ENCODE assay signal across 14 cellular contexts in genomic region chr11:46336781-46337180, GRCh38. TPM values are rescaled to one million over a fixed set of nuclear protein-coding genes. Genes with fewer than 3 reads are reported as not detected.
DNase-seq lines count a peak whose midpoint lies in the region; ATAC-seq, FAIRE-seq and TF ChIP-seq lines count a peak whose summit lies in the region.
"Had no signal": no experiment of that assay in that cellular context is flagged by ENCODE, and none has a peak within 500 bp of the region (broad histone marks: within the 10 kb centered on the region; RNA-seq: fewer than 3 reads in every experiment).

No MANE protein-coding gene starts in this region.

- no peaks in the 10 kb centered on the region for H3K79me2 ChIP-seq in HepG2 (ENCODE audit: insufficient read depth, low read length)

- DNase-seq in HepG2 (ENCODE audit: low spot score) (no peak), right lobe of liver (no peak), SIG-M5 treated with dmso at 0.1 percent for 504 hours (lab: John Stamatoyannopoulos, UW; ENCODE audit: unreplicated experiment) (peak; percentile 97), fibroblast of mammary gland (ENCODE audit: low read depth) (peak; percentile 81), GM03348 (ENCODE audit: low spot score) (no peak), erythroblast (lab: John Stamatoyannopoulos, UW) (no peak)
- DNase-seq: NCI-H2227 treated with DMSO at 0.1 percent for 48 hours, SHP77 treated with DMSO at 0.1 percent for 48 hours had no signal

- no peak for TF ChIP-seq RAD21 in HepG2 (CRISPR knock-in tag; IDR thresholded peaks at IDR 0.05)

- peaks cover 4% of the 10 kb centered on the region; the same call in 1 of the 2 replicates for H3K4me1 ChIP-seq in HepG2 (ENCODE audit: insufficient read depth, low read length)
- H3K4me1 ChIP-seq in right lobe of liver: peaks cover 0 to 6% (median 0%) of the 10 kb centered on the region in 4 donors

- CTCF ChIA-PET in HepG2 (lab: Yijun Ruan, JAX; ENCODE audit: low intra/inter-chr PET ratio, low total read pairs): no interaction called here

- WGBS in HepG2 (ENCODE audit: low lambda C conversion rate): 3% methylated on average over 9 of the region's 9 CpGs
- 64% methylated on average over 9 of the region's 9 CpGs for WGBS in right lobe of liver (ENCODE audit: insufficient coverage, low coverage, low lambda C conversion rate, missing lambda C conversion rate)

- POLR2A ChIA-PET in HepG2 (lab: Yijun Ruan, JAX): no interaction called here

- no peak for TF ChIP-seq CTCF in HepG2 (CRISPR knock-in tag; IDR thresholded peaks at IDR 0.05)
- TF ChIP-seq CTCF in right lobe of liver (IDR thresholded peaks at IDR 0.05): no peak
- TF ChIP-seq CTCF in fibroblast of mammary gland (conservative IDR thresholded peaks at IDR 0.05; ENCODE audit: control insufficient read depth, insufficient read depth, low read depth, low read length): no peak

- peaks cover 7% of the 10 kb centered on the region; the same call in 1 of the 2 replicates for H4K20me1 ChIP-seq in HepG2 (ENCODE audit: insufficient read depth, low read length)

- H3K4me2 ChIP-seq in HepG2 (ENCODE audit: low read depth, low read length): no peak overlapping the region

- H3K27ac ChIP-seq in HepG2 (ENCODE audit: extremely low read length, insufficient read depth, low read length) (no peak overlapping the region), right lobe of liver (no peak overlapping the region)
- H3K27ac ChIP-seq: cardiac muscle cell had no signal

- no TSS peak for BruUV-seq in HepG2 (replicated peaks; lab: Mats Ljungman, UMichigan)

- no peak overlapping the region for H2AFZ ChIP-seq in HepG2 (ENCODE audit: low read length)

- H3K4me3 ChIP-seq in HepG2 (replicated peaks in 1 of 3; ENCODE audit: insufficient read depth in 1 of 3, low read depth in 2 of 3, low read length in 3 of 3) (no peak overlapping the region), right lobe of liver (no peak overlapping the region), fibroblast of mammary gland (ENCODE audit: control insufficient read depth, low read depth, low read length) (no peak overlapping the region)
- H3K4me3 ChIP-seq: cardiac muscle cell had no signal

- ATAC-seq in HepG2: no peak
- no peak for ATAC-seq in right lobe of liver
- ATAC-seq in GM21526 (IDR thresholded peaks at IDR 0.05; ENCODE audit: low FRiP score, unreplicated experiment): no peak
- no peak for ATAC-seq in GM19324 (IDR thresholded peaks at IDR 0.05; ENCODE audit: low FRiP score, unreplicated experiment)
- ATAC-seq: stimulated activated memory B cell treated with anti-CD40 and anti-IgM and Interleukin-4, amounts not matched to agents 10 μg/mL and 1 μg/mL and 100 μg/mL, for 72 hours had no signal

- H3K27me3 ChIP-seq in HepG2 (ENCODE audit: control insufficient read depth in 1 of 2, insufficient read depth in 2 of 2, low read length in 2 of 2) (peaks cover 16 to 87% of the 10 kb centered on the region in 2 experiments), right lobe of liver (peaks cover 4 to 15% of the 10 kb centered on the region in 2 donors)

- no peaks in the 10 kb centered on the region for H3K36me3 ChIP-seq in HepG2 (replicated peaks in 1 of 2; ENCODE audit: control insufficient read depth in 1 of 2, insufficient read depth in 2 of 2, low read length in 2 of 2)
- H3K36me3 ChIP-seq in right lobe of liver: no peaks in the 10 kb centered on the region
- H3K36me3 ChIP-seq: cardiac muscle cell had no signal

- no peak overlapping the region for H3K9ac ChIP-seq in HepG2 (ENCODE audit: insufficient read depth, low read depth, low read length)

- TF ChIP-seq POLR2A in HepG2 (IDR thresholded peaks at IDR 0.05; ENCODE audit: insufficient read depth in 1 of 2, low read depth in 2 of 2, low read length in 2 of 2) (no peak), right lobe of liver (IDR thresholded peaks at IDR 0.05) (no peak), erythroblast (IDR thresholded peaks at IDR 0.05; ENCODE audit: low read length) (no peak)

- TF ChIP-seq EP300 in HepG2 (IDR thresholded peaks at IDR 0.05; ENCODE audit: low read depth in 2 of 2, low read length in 2 of 2) (no peak), HepG2 (CRISPR knock-in tag; IDR thresholded peaks at IDR 0.05; ENCODE audit: borderline replicate concordance) (no peak)

- H3K9me3 ChIP-seq in HepG2 (ENCODE audit: low read length) (no peaks in the 10 kb centered on the region), right lobe of liver (no peaks in the 10 kb centered on the region)

- in situ Hi-C loops in HepG2 (cut with HindIII; ENCODE audit: extremely low pct_ligation_motif_present, low pct_unique_long_range_greater_than_20kb): no loop called here

- no peak for FAIRE-seq in HepG2 (lab: Jason Lieb, UNC)
- FAIRE-seq: GM18507 had no signal

- intact Hi-C loops in HepG2 (cut with micrococcal nuclease; ENCODE audit: unreplicated experiment) (no loop called here), right lobe of liver (cut with DNase I) (no loop called here)

RNA-seq across cellular contexts. Expression of gene DGKZ, which starts 10.5 kb away (rescaled TPM):
- total RNA-seq in HepG2 (2016; rRNA removed; fragmentation: Illumina TruSeq; extraction: Trizol) (14.6 and 20.7 TPM in 2 replicates), right lobe of liver (10 to 100 TPM; 10.7 to 57.9 (median 16.0) TPM)
- total RNA-seq in HepG2 (2016; cell fraction: cytosol; rRNA removed; fragmentation: Illumina TruSeq; extraction: Trizol; ENCODE audit: low read depth): 11.9 and 13.2 TPM in 2 replicates
- 11.6 and 19.8 TPM in 2 replicates for total RNA-seq in HepG2 (2016; cell fraction: insoluble cytoplasmic fraction; rRNA removed; fragmentation: Illumina TruSeq; extraction: Trizol)
- 26.9 and 29.6 TPM in 2 replicates for total RNA-seq in HepG2 (2016; cell fraction: membrane; rRNA removed; fragmentation: Illumina TruSeq; extraction: Trizol)
- total RNA-seq in HepG2 (2016; cell fraction: nucleus; rRNA removed; fragmentation: Illumina TruSeq; extraction: Trizol): 18.5 and 22.1 TPM in 2 replicates
- 15.8 and 17.6 TPM in 2 replicates for polyA plus RNA-seq in HepG2 (2011; rRNA removed)
- polyA plus RNA-seq in HepG2 (2011; cell fraction: cytosol; rRNA removed): 8.8 and 15.2 TPM in 2 replicates
- 108 and 162 TPM in 2 replicates for polyA plus RNA-seq in HepG2 (2011; cell fraction: nucleus; rRNA removed)
- polyA plus RNA-seq in HepG2 (2012): 11.6 and 19.4 TPM in 2 replicates
- 18.6 and 18.8 TPM in 2 replicates for polyA plus RNA-seq in HepG2 (2016; cell fraction: cytosol; fragmentation: Illumina TruSeq; extraction: Trizol; ENCODE audit: low read depth)
- polyA plus RNA-seq in HepG2 (2016; cell fraction: insoluble cytoplasmic fraction; fragmentation: Illumina TruSeq; extraction: Trizol; ENCODE audit: low read depth): 21.9 and 30.3 TPM in 2 replicates
- 44.5 and 49.9 TPM in 2 replicates for polyA plus RNA-seq in HepG2 (2016; cell fraction: membrane; fragmentation: Illumina TruSeq; extraction: Trizol; ENCODE audit: low read depth)
- 65.9 and 71.9 TPM in 2 replicates for polyA plus RNA-seq in HepG2 (2016; cell fraction: nucleus; fragmentation: Illumina TruSeq; extraction: Trizol; ENCODE audit: insufficient read depth, low read depth)
- 43.2 and 71.9 TPM in 2 replicates for polyA minus RNA-seq in HepG2 (2011; rRNA and poly(A)+ RNA removed; ENCODE audit: low replicate concordance)
- polyA minus RNA-seq in HepG2 (2011; cell fraction: cytosol; rRNA and poly(A)+ RNA removed): 12.3 and 14.8 TPM in 2 replicates
- polyA minus RNA-seq in HepG2 (2011; cell fraction: nucleus; rRNA and poly(A)+ RNA removed): 15.9 and 16.9 TPM in 2 replicates

RNA-seq across cellular contexts. Expression of gene MDK, which starts 44.7 kb away (rescaled TPM):
- total RNA-seq in HepG2 (2016; rRNA removed; fragmentation: Illumina TruSeq; extraction: Trizol) (149 and 312 TPM in 2 replicates), right lobe of liver (1 to 10 TPM in 5 of 6 experiments, under 1 TPM in 1; 0.35 to 6.4 (median 4.2) TPM)
- total RNA-seq in HepG2 (2016; cell fraction: cytosol; rRNA removed; fragmentation: Illumina TruSeq; extraction: Trizol; ENCODE audit: low read depth): 310 and 356 TPM in 2 replicates
- 138 and 308 TPM in 2 replicates for total RNA-seq in HepG2 (2016; cell fraction: insoluble cytoplasmic fraction; rRNA removed; fragmentation: Illumina TruSeq; extraction: Trizol)
- 284 and 347 TPM in 2 replicates for total RNA-seq in HepG2 (2016; cell fraction: membrane; rRNA removed; fragmentation: Illumina TruSeq; extraction: Trizol)
- 197 and 254 TPM in 2 replicates for total RNA-seq in HepG2 (2016; cell fraction: nucleus; rRNA removed; fragmentation: Illumina TruSeq; extraction: Trizol)
- polyA plus RNA-seq in HepG2 (2011; rRNA removed): 355 and 407 TPM in 2 replicates
- polyA plus RNA-seq in HepG2 (2011; cell fraction: cytosol; rRNA removed): 510 and 850 TPM in 2 replicates
- polyA plus RNA-seq in HepG2 (2011; cell fraction: nucleus; rRNA removed): 205 and 210 TPM in 2 replicates
- 127 and 170 TPM in 2 replicates for polyA plus RNA-seq in HepG2 (2012)
- 699 and 772 TPM in 2 replicates for polyA plus RNA-seq in HepG2 (2016; cell fraction: cytosol; fragmentation: Illumina TruSeq; extraction: Trizol; ENCODE audit: low read depth)
- 298 and 351 TPM in 2 replicates for polyA plus RNA-seq in HepG2 (2016; cell fraction: insoluble cytoplasmic fraction; fragmentation: Illumina TruSeq; extraction: Trizol; ENCODE audit: low read depth)
- polyA plus RNA-seq in HepG2 (2016; cell fraction: membrane; fragmentation: Illumina TruSeq; extraction: Trizol; ENCODE audit: low read depth): 584 and 631 TPM in 2 replicates
- polyA plus RNA-seq in HepG2 (2016; cell fraction: nucleus; fragmentation: Illumina TruSeq; extraction: Trizol; ENCODE audit: insufficient read depth, low read depth): 829 and 892 TPM in 2 replicates
- 1.3 and 126 TPM in 2 replicates for polyA minus RNA-seq in HepG2 (2011; rRNA and poly(A)+ RNA removed; ENCODE audit: low replicate concordance)
- polyA minus RNA-seq in HepG2 (2011; cell fraction: cytosol; rRNA and poly(A)+ RNA removed): 66.8 and 86.0 TPM in 2 replicates
- 18.5 and 19.3 TPM in 2 replicates for polyA minus RNA-seq in HepG2 (2011; cell fraction: nucleus; rRNA and poly(A)+ RNA removed)

RNA-seq across cellular contexts. Expression of gene CHRM4, which starts 54.8 kb away (rescaled TPM):
- 0.13 TPM in 1 of 2 replicates, not detected in the other for total RNA-seq in HepG2 (2016; rRNA removed; fragmentation: Illumina TruSeq; extraction: Trizol)
- not detected in 2 replicates for total RNA-seq in HepG2 (2016; cell fraction: cytosol; rRNA removed; fragmentation: Illumina TruSeq; extraction: Trizol; ENCODE audit: low read depth)
- total RNA-seq in HepG2 (2016; cell fraction: insoluble cytoplasmic fraction; rRNA removed; fragmentation: Illumina TruSeq; extraction: Trizol): 0.11 TPM in 1 of 2 replicates, not detected in the other
- 0.15 TPM in 1 of 2 replicates, not detected in the other for total RNA-seq in HepG2 (2016; cell fraction: membrane; rRNA removed; fragmentation: Illumina TruSeq; extraction: Trizol)
- total RNA-seq in HepG2 (2016; cell fraction: nucleus; rRNA removed; fragmentation: Illumina TruSeq; extraction: Trizol): 0.25 TPM in 1 of 2 replicates, not detected in the other
- 0.21 and 0.22 TPM in 2 replicates for polyA plus RNA-seq in HepG2 (2011; rRNA removed)
- 0.12 and 0.19 TPM in 2 replicates for polyA plus RNA-seq in HepG2 (2011; cell fraction: cytosol; rRNA removed)
- polyA plus RNA-seq in HepG2 (2011; cell fraction: nucleus; rRNA removed): 0.43 and 0.85 TPM in 2 replicates
- polyA plus RNA-seq in HepG2 (2012): 0.27 TPM in 1 of 2 replicates, not detected in the other
- 0.08 TPM in 1 of 2 replicates, not detected in the other for polyA plus RNA-seq in HepG2 (2016; cell fraction: cytosol; fragmentation: Illumina TruSeq; extraction: Trizol; ENCODE audit: low read depth)
- polyA plus RNA-seq in HepG2 (2016; cell fraction: insoluble cytoplasmic fraction; fragmentation: Illumina TruSeq; extraction: Trizol; ENCODE audit: low read depth): 0.15 TPM in 1 of 2 replicates, not detected in the other
- 0.21 TPM in 1 of 2 replicates, not detected in the other for polyA plus RNA-seq in HepG2 (2016; cell fraction: membrane; fragmentation: Illumina TruSeq; extraction: Trizol; ENCODE audit: low read depth)
- polyA plus RNA-seq in HepG2 (2016; cell fraction: nucleus; fragmentation: Illumina TruSeq; extraction: Trizol; ENCODE audit: insufficient read depth, low read depth): 0.41 TPM in 1 of 2 replicates, not detected in the other
- 0.58 and 0.90 TPM in 2 replicates for polyA minus RNA-seq in HepG2 (2011; rRNA and poly(A)+ RNA removed; ENCODE audit: low replicate concordance)
- polyA minus RNA-seq in HepG2 (2011; cell fraction: cytosol; rRNA and poly(A)+ RNA removed): not detected in 2 replicates
- 0.50 and 0.52 TPM in 2 replicates for polyA minus RNA-seq in HepG2 (2011; cell fraction: nucleus; rRNA and poly(A)+ RNA removed)
- not detected for total RNA-seq in right lobe of liver
- total RNA-seq: epithelial cell of proximal tubule had no signal
- polyA plus RNA-seq: cardiac muscle cell had no signal

RNA-seq across cellular contexts. Expression of gene CREB3L1, which starts 59.3 kb away (rescaled TPM):
- total RNA-seq in HepG2 (2016; rRNA removed; fragmentation: Illumina TruSeq; extraction: Trizol) (not detected in 2 replicates), right lobe of liver (under 1 TPM; 0.07 to 0.37 (median 0.24) TPM)
- total RNA-seq in HepG2 (2016; cell fraction: cytosol; rRNA removed; fragmentation: Illumina TruSeq; extraction: Trizol; ENCODE audit: low read depth): not detected in 2 replicates
- total RNA-seq in HepG2 (2016; cell fraction: insoluble cytoplasmic fraction; rRNA removed; fragmentation: Illumina TruSeq; extraction: Trizol): not detected in 2 replicates
- not detected in 2 replicates for total RNA-seq in HepG2 (2016; cell fraction: membrane; rRNA removed; fragmentation: Illumina TruSeq; extraction: Trizol)
- total RNA-seq in HepG2 (2016; cell fraction: nucleus; rRNA removed; fragmentation: Illumina TruSeq; extraction: Trizol): not detected in 2 replicates
- not detected in 2 replicates for polyA plus RNA-seq in HepG2 (2011; rRNA removed)
- polyA plus RNA-seq in HepG2 (2011; cell fraction: cytosol; rRNA removed): not detected in 2 replicates
- polyA plus RNA-seq in HepG2 (2011; cell fraction: nucleus; rRNA removed): not detected in 2 replicates
- 0.04 TPM in 1 of 2 replicates, not detected in the other for polyA plus RNA-seq in HepG2 (2012)
- polyA plus RNA-seq in HepG2 (2016; cell fraction: cytosol; fragmentation: Illumina TruSeq; extraction: Trizol; ENCODE audit: low read depth): not detected in 2 replicates
- polyA plus RNA-seq in HepG2 (2016; cell fraction: insoluble cytoplasmic fraction; fragmentation: Illumina TruSeq; extraction: Trizol; ENCODE audit: low read depth): not detected in 2 replicates
- polyA plus RNA-seq in HepG2 (2016; cell fraction: membrane; fragmentation: Illumina TruSeq; extraction: Trizol; ENCODE audit: low read depth): 0.13 TPM in 1 of 2 replicates, not detected in the other
- not detected in 2 replicates for polyA plus RNA-seq in HepG2 (2016; cell fraction: nucleus; fragmentation: Illumina TruSeq; extraction: Trizol; ENCODE audit: insufficient read depth, low read depth)
- 0.12 and 1.6 TPM in 2 replicates for polyA minus RNA-seq in HepG2 (2011; rRNA and poly(A)+ RNA removed; ENCODE audit: low replicate concordance)
- polyA minus RNA-seq in HepG2 (2011; cell fraction: cytosol; rRNA and poly(A)+ RNA removed): not detected in 2 replicates
- polyA minus RNA-seq in HepG2 (2011; cell fraction: nucleus; rRNA and poly(A)+ RNA removed): not detected in 2 replicates

Comparison
In these comparisons a context has a peak if more than half of its experiments do, and no peak if none do; other contexts are left out.
1. RNA of gene MDK, which starts 44.7 kb away (total RNA-seq): 138 to 356 TPM in HepG2; 0.35 to 6.4 TPM in right lobe of liver; every median in the first group is over 10 times any median in the second.
2. DNase-seq: peak in SIG-M5 treated with dmso at 0.1 percent for 504 hours (single experiment) and fibroblast of mammary gland (single experiment); none in HepG2 (single experiment), right lobe of liver (0 of 3), GM03348 (single experiment) and erythroblast (0 of 2).